ENCODE assay signal across 32 cellular contexts in the genomic region with DNA sequence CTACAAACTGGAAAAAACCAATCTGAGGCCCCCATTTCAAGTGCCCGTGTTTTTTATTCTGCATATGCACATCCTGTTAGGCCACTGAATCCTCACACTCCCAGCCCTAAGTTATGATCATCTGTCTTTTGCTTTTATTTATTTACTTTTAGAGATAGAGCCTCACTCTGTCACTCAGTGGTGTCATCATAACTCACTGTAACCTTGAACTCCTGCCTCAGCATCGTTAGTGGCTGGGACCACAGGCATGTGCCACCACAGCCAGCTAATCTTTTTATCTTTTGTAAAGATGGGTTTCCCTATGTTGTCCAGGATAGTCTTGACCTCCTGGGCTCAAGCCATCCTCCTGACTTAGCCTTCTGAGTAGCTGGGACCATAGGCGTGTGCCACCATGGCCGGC. TPM values are rescaled to one million over a fixed set of nuclear protein-coding genes. Genes with fewer than 3 reads are reported as not detected.
"Had no signal": no experiment of that assay in that cellular context is flagged by ENCODE, and none has a peak within 500 bp of the region (broad histone marks: within the 10 kb centered on the region; RNA-seq: fewer than 3 reads in every experiment).

No MANE protein-coding gene starts in this region.

- H3K27ac Mint-ChIP-seq: immature natural killer cell; mesothelial cell of epicardium; naive thymus-derived CD4-positive, alpha-beta T cell; natural killer cell treated with Interleukin-12 subunit alpha and Interleukin-12 subunit beta and Interleukin-15 and Interleukin-18, amount 100 ng/mL, for 72 hours; progenitor cell of endocrine pancreas; stimulated activated memory B cell treated with anti-CD40 and anti-IgM and Interleukin-4, amounts not matched to agents 10 μg/mL and 1 μg/mL and 100 μg/mL, for 72 hours had no signal

- H3K4me3 Mint-ChIP-seq: immature natural killer cell; mesothelial cell of epicardium; naive thymus-derived CD4-positive, alpha-beta T cell; natural killer cell treated with Interleukin-12 subunit alpha and Interleukin-12 subunit beta and Interleukin-15 and Interleukin-18, amount 100 ng/mL, for 72 hours; stimulated activated memory B cell treated with anti-CD40 and anti-IgM and Interleukin-4, amounts not matched to agents 10 μg/mL and 1 μg/mL and 100 μg/mL, for 72 hours; stimulated activated naive CD8-positive, alpha-beta T cell treated with anti-CD3 and anti-CD28 coated beads, Interleukin-15, amount 100 ng/mL, for 72 hours had no signal

- H3K4me1 ChIP-seq: left ventricle myocardium inferior, upper lobe of left lung had no signal

- ATAC-seq: naive thymus-derived CD4-positive, alpha-beta T cell; stimulated activated memory B cell treated with anti-CD40 and anti-IgM and Interleukin-4, amounts not matched to agents 10 μg/mL and 1 μg/mL and 100 μg/mL, for 72 hours; stimulated activated naive CD8-positive, alpha-beta T cell treated with anti-CD3 and anti-CD28 coated beads, Interleukin-15, amount 100 ng/mL, for 72 hours had no signal

- H3K9me3 Mint-ChIP-seq: natural killer cell treated with Interleukin-12 subunit alpha and Interleukin-12 subunit beta and Interleukin-15 and Interleukin-18, amount 100 ng/mL, for 72 hours had no signal

- H3K36me3 ChIP-seq: left ventricle myocardium inferior, ovary, transverse colon, upper lobe of left lung, vagina had no signal

- H3K4me3 ChIP-seq: left ventricle myocardium inferior, lung, ovary, smooth muscle cell, transverse colon, upper lobe of left lung, vagina had no signal

- DNase-seq: hypothalamus; immature natural killer cell; islet precursor cell; left ventricle myocardium inferior; mesendoderm; naive thymus-derived CD4-positive, alpha-beta T cell; ovary; retina; right cardiac atrium; stimulated activated CD4-positive, alpha-beta T cell treated with anti-CD3 and anti-CD28 coated beads, Interleukin-1b, Interleukin-23, amount 100 ng/mL, for 48 hours; stimulated activated CD4-positive, alpha-beta T cell treated with anti-CD3 and anti-CD28 coated beads, Interleukin-2, amount 100 ng/mL, for 48 hours; stimulated activated CD4-positive, alpha-beta T cell treated with anti-CD3 and anti-CD28 coated beads, Interleukin-4, amount 100 ng/mL, for 4 hours; stimulated activated CD8-positive, alpha-beta memory T cell treated with anti-CD3 and anti-CD28 coated beads, Interleukin-4, amount 100 ng/mL, for 48 hours; stimulated activated naive CD4-positive, alpha-beta T cell treated with Interleukin-2 at 50 U/mL for 16 hours; stimulated activated naive CD8-positive, alpha-beta T cell treated with anti-CD3 and anti-CD28 coated beads, Interleukin-15, amount 100 ng/mL, for 72 hours; substantia nigra; transverse colon; upper lobe of left lung had no signal

- H3K4me1 Mint-ChIP-seq: immature natural killer cell; naive thymus-derived CD4-positive, alpha-beta T cell; stimulated activated memory B cell treated with anti-CD40 and anti-IgM and Interleukin-4, amounts not matched to agents 10 μg/mL and 1 μg/mL and 100 μg/mL, for 72 hours; stimulated activated naive CD8-positive, alpha-beta T cell treated with anti-CD3 and anti-CD28 coated beads, Interleukin-15, amount 100 ng/mL, for 72 hours had no signal

- H3K27me3 Mint-ChIP-seq: progenitor cell of endocrine pancreas; stimulated activated memory B cell treated with anti-CD40 and anti-IgM and Interleukin-4, amounts not matched to agents 10 μg/mL and 1 μg/mL and 100 μg/mL, for 72 hours had no signal

- H3K9me3 ChIP-seq: left ventricle myocardium inferior, ovary, transverse colon, upper lobe of left lung, vagina had no signal

- H3K27me3 ChIP-seq: ovary, transverse colon, upper lobe of left lung, vagina had no signal

- H3K27ac ChIP-seq: left ventricle myocardium inferior, ovary, upper lobe of left lung had no signal

- H3K36me3 Mint-ChIP-seq: immature natural killer cell had no signal

RNA-seq across cellular contexts. Expression of gene CLDN20, which starts 29.6 kb away (rescaled TPM):
- total RNA-seq: kidney epithelial cell; left ventricle myocardium inferior; lung; mesothelial cell of epicardium; mononuclear cell; naive thymus-derived CD4-positive, alpha-beta T cell; natural killer cell treated with Interleukin-12 subunit alpha and Interleukin-12 subunit beta and Interleukin-15 and Interleukin-18, amount 100 ng/mL, for 72 hours; omental fat pad; ovary; progenitor cell of endocrine pancreas; pulmonary artery endothelial cell; right cardiac atrium; skeletal muscle tissue; smooth muscle cell; temporal lobe; transverse colon; upper lobe of left lung; urinary bladder; vagina had no signal
